ENCODE assay signal across 20 cellular contexts in the genomic region with DNA sequence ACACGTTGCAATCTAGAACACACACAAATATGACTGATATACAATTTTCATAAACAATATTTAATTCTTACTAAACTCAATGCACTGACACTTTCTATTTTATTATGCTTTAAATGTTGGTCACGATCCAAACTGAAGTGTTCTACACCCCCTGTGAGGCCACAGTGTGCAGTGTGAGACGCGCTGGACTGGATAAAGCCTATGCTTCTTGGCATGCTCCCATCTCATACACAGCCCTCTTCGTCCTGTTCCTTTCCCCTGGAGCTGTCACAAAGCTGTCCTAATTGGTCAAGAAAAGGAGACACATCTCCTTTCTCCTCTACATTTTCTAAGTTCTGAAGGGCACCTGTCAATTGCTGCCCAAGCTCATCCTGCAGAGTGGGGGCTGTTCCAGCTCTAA.
DNase-seq lines count a peak whose midpoint lies in the region; ATAC-seq and TF ChIP-seq lines count a peak whose summit lies in the region.
"Had no signal": no experiment of that assay in that cellular context is flagged by ENCODE, and none has a peak within 500 bp of the region (broad histone marks: within the 10 kb centered on the region; RNA-seq: fewer than 3 reads in every experiment).

No MANE protein-coding gene starts in this region.

- H3K27me3 Mint-ChIP-seq in brain, result peaks cover 4% of the 10 kb centered on the region
- H3K27me3 Mint-ChIP-seq: B cell had no signal

- TF ChIP-seq CTCF in VCaP (conservative IDR thresholded peaks at IDR 0.05) (no peak), brain (conservative IDR thresholded peaks at IDR 0.05) (no peak)

- peaks cover 33% of the 10 kb centered on the region for H3K4me1 Mint-ChIP-seq in brain
- H3K4me1 Mint-ChIP-seq: B cell; CD4-positive, CD25-positive, alpha-beta regulatory T cell; GM23338 had no signal

- H3K4me3 Mint-ChIP-seq in brain, result no peak overlapping the region
- H3K4me3 Mint-ChIP-seq: B cell; CD4-positive, CD25-positive, alpha-beta regulatory T cell; CD8-positive, alpha-beta T cell; GM23338; H9 had no signal

- H3K36me3 Mint-ChIP-seq in brain, result peaks cover 37% of the 10 kb centered on the region
- H3K36me3 Mint-ChIP-seq: CD4-positive, CD25-positive, alpha-beta regulatory T cell; CD8-positive, alpha-beta T cell had no signal

- no peak for ATAC-seq in GM19455 (IDR thresholded peaks at IDR 0.05; ENCODE audit: unreplicated experiment)
- ATAC-seq: CD8-positive, alpha-beta T cell; GM12878; GM23338; HCT116 had no signal

- H3K27ac ChIP-seq in VCaP (0 out of 2 replicates have a peak overlapping the region, but pooled peaks have one; percentile 5), substantia nigra (ENCODE audit: low read depth, low read length, poor library complexity, severe bottlenecking) (peak overlapping the region; percentile 29)
- H3K27ac ChIP-seq: BLaER1, C4-2B had no signal

- H3K27ac Mint-ChIP-seq in brain, result peak overlapping the region in 3 of 5 experiments; percentile 6 to 47 (median 7)
- H3K27ac Mint-ChIP-seq: B cell; CD4-positive, CD25-positive, alpha-beta regulatory T cell; CD8-positive, alpha-beta T cell; GM23338; H9 had no signal

- DNase-seq in SKM-1 treated with dmso at 0.1 percent for 144 hours (lab: John Stamatoyannopoulos, UW; ENCODE audit: unreplicated experiment) (peak; percentile 7), SKM-1 (lab: John Stamatoyannopoulos, UW; ENCODE audit: unreplicated experiment) (no peak), substantia nigra (lab: John Stamatoyannopoulos, UW) (no peak), COLO668 (lab: John Stamatoyannopoulos, UW; ENCODE audit: unreplicated experiment) (no peak)
- DNase-seq: CD4-positive, CD25-positive, alpha-beta regulatory T cell; CD8-positive, alpha-beta T cell; DMS 273 treated with DMSO at 0.1 percent for 48 hours; DMS79; EL; GDM1; H9 had no signal

- H3K9me3 Mint-ChIP-seq in brain, result peaks cover 0 to 15% (median 4%) of the 10 kb centered on the region in 5 experiments
- H3K9me3 Mint-ChIP-seq: CD8-positive, alpha-beta T cell; GM23338 had no signal
